8 cellular contexts compared by ENCODE assay signal in genomic region chr4:48268956-48269860, GRCh38. TPM values are rescaled to one million over a fixed set of nuclear protein-coding genes. Genes with fewer than 3 reads are reported as not detected.
DNase-seq lines count a peak whose midpoint lies in the region; ATAC-seq and TF ChIP-seq lines count a peak whose summit lies in the region.

TSS of gene TEC (minus strand) at chr4:48269838. CDS start at chr4:48228614, 41,224 bp downstream.

- no peak for TF ChIP-seq CTCF in foreskin keratinocyte (conservative IDR thresholded peaks at IDR 0.05)
- no peak for TF ChIP-seq CTCF in omental fat pad (IDR thresholded peaks at IDR 0.05)
- TF ChIP-seq CTCF in uterus (IDR thresholded peaks at IDR 0.05), result no peak

- no peaks in the 10 kb centered on the region for H3K36me3 ChIP-seq in uterus

- H3K27ac ChIP-seq in foreskin keratinocyte, result no peak within 1 kb of the TSS
- H3K27ac ChIP-seq in uterus, result peak within 1 kb of the TSS; percentile 71 to 87

- H3K27me3 ChIP-seq in foreskin keratinocyte (no peaks in the 10 kb centered on the region), uterus (no peaks in the 10 kb centered on the region)

- ATAC-seq in GM18499 (IDR thresholded peaks at IDR 0.05; ENCODE audit: insufficient read depth, unreplicated experiment), result peak; percentile 20
- peak; percentile 30 for ATAC-seq in HG02870 (IDR thresholded peaks at IDR 0.05; ENCODE audit: unreplicated experiment)
- ATAC-seq in foreskin keratinocyte, result peak; percentile 12
- ATAC-seq in omental fat pad (ENCODE audit: low FRiP score), result peak; percentile 63

- intact Hi-C loops in uterus (cut with DNase I; ENCODE audit: low total_unique reads), result no loop called here

- peak within 1 kb of the TSS; percentile 79 to 83 for H3K4me3 ChIP-seq in uterus

- H3K9me3 ChIP-seq in uterus, result no peaks in the 10 kb centered on the region

- H3K4me1 ChIP-seq in foreskin keratinocyte (no peaks in the 10 kb centered on the region), uterus (no peaks in the 10 kb centered on the region)

- DNase-seq in 8988T (peak; percentile 30), NCI-H226 (peak; percentile 52), activated T-cell treated with anti-CD3 and anti-CD28 coated beads for 4 hours (peak; percentile 3), foreskin keratinocyte (peak in 1 of 2 donors; percentile 42), omental fat pad (ENCODE audit: low spot score) (no peak), uterus (peak in 1 of 2 donors; percentile 24)

- TF ChIP-seq POLR2A in uterus (IDR thresholded peaks at IDR 0.05), result peak; percentile 58 to 66

RNA-seq across cellular contexts. Expression of gene TEC, which starts in this region (rescaled TPM):
- total RNA-seq in foreskin keratinocyte, result 0.07 and 0.24 TPM in 2 replicates
- 0.06 and 0.07 TPM in 2 replicates for polyA plus RNA-seq in foreskin keratinocyte
- 1 to 10 TPM; 2.6 to 4.8 (median 3.9) TPM for total RNA-seq in omental fat pad
- total RNA-seq in uterus, result 1 to 10 TPM in 3 of 4 donors, under 1 TPM in 1; under 0.01 to 6.8 (median 2.6) TPM

Comparison
In these comparisons a context has a peak if more than half of its experiments do, and no peak if none do; other contexts are left out.
1. Peak in ATAC-seq in foreskin keratinocyte; RNA of the gene not detected or under 1 TPM.
2. ATAC-seq: peak in every context shown above with its lines; median percentile 63 in omental fat pad; 30 in HG02870; 20 in GM18499; 12 in foreskin keratinocyte.